ENCODE assay signal across 33 cellular contexts in the genomic region with DNA sequence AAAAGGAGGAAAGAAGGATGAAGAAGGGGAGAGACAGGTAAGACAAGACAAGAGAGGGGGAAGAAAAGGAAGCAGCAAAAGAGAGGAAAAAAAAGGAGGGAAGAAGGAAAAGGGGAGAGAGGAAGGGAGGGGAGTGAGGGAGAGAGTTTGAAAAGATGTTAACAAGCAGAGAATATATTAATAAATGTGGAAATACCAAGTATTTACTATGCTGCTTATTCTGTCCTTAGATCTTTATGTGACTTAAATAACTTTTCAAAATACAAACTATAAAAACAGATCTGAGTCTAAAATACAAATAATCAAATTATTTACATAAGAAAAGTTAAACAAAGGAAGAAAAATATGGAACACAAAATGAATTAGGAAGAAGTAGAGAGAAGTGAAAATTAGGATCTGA. TPM values are rescaled to one million over a fixed set of nuclear protein-coding genes. Genes with fewer than 3 reads are reported as not detected.
DNase-seq lines count a peak whose midpoint lies in the region; ATAC-seq lines count a peak whose summit lies in the region.
"Had no signal": no experiment of that assay in that cellular context is flagged by ENCODE, and none has a peak within 500 bp of the region (broad histone marks: within the 10 kb centered on the region; RNA-seq: fewer than 3 reads in every experiment).

No MANE protein-coding gene starts in this region.

- ATAC-seq in stimulated activated naive CD8-positive, alpha-beta T cell treated with anti-CD3 and anti-CD28 coated beads, Interleukin-15, Interleukin-2, amounts not matched to agents 100 U/mL and 50 U/mL, for 24 hours, result no peak
- ATAC-seq: heart left ventricle, left ventricle myocardium superior, SK-N-SH treated with all-trans-retinoic acid at 6 μM for 48 hours had no signal

- H3K9me2 ChIP-seq in GM23248 (ENCODE audit: insufficient read depth), result no peaks in the 10 kb centered on the region

- peaks cover 17% of the 10 kb centered on the region for H3K4me1 Mint-ChIP-seq in stimulated activated naive CD8-positive, alpha-beta T cell treated with anti-CD3 and anti-CD28 coated beads, Interleukin-15, Interleukin-2, amounts not matched to agents 100 ng/mL and 50 ng/mL, for 24 hours (ENCODE audit: low read depth)
- peaks cover 9 to 19% of the 10 kb centered on the region in 2 donors for H3K4me1 Mint-ChIP-seq in immature natural killer cell

- H3K27me3 ChIP-seq in GM23248 (replicated peaks; ENCODE audit: insufficient read depth), result no peaks in the 10 kb centered on the region
- H3K27me3 ChIP-seq: adrenal gland, esophagus muscularis mucosa, heart left ventricle had no signal

- no peaks in the 10 kb centered on the region for H3K27me3 Mint-ChIP-seq in stimulated activated naive CD8-positive, alpha-beta T cell treated with anti-CD3 and anti-CD28 coated beads, Interleukin-15, Interleukin-2, amounts not matched to agents 100 ng/mL and 50 ng/mL, for 24 hours
- peaks cover 0 to 2% (median 0%) of the 10 kb centered on the region in 3 donors for H3K27me3 Mint-ChIP-seq in immature natural killer cell (ENCODE audit: low read depth in 3 of 3)
- H3K27me3 Mint-ChIP-seq: activated CD4-positive, alpha-beta memory T cell treated with anti-CD3 and anti-CD28 coated beads, Interleukin-2, amount 10 ng/mL, durations not matched to agents 7 days and 5 days; dendritic cell treated with granulocyte-macrophage colony-stimulating factor and Interleukin-4, amounts not matched to agents 40 ng/mL and 50 ng/mL, for 4 days had no signal

- H3K27ac Mint-ChIP-seq in stimulated activated naive CD8-positive, alpha-beta T cell treated with anti-CD3 and anti-CD28 coated beads, Interleukin-15, Interleukin-2, amounts not matched to agents 100 ng/mL and 50 ng/mL, for 24 hours, result peak overlapping the region; percentile 24
- H3K27ac Mint-ChIP-seq in immature natural killer cell, result peak overlapping the region in 5 of 6 donors; percentile 30 to 83 (median 70)
- H3K27ac Mint-ChIP-seq: activated CD4-positive, alpha-beta memory T cell treated with anti-CD3 and anti-CD28 coated beads, Interleukin-2, amount 10 ng/mL, durations not matched to agents 7 days and 5 days; dendritic cell treated with granulocyte-macrophage colony-stimulating factor and Interleukin-4, amounts not matched to agents 40 ng/mL and 50 ng/mL, for 4 days had no signal

- no peaks in the 10 kb centered on the region for H3K4me1 ChIP-seq in GM23248 (ENCODE audit: insufficient read depth)
- H3K4me1 ChIP-seq: adrenal gland had no signal

- H3K36me3 ChIP-seq in SK-N-MC (ENCODE audit: insufficient read depth, low read length) (peaks cover 77% of the 10 kb centered on the region), GM23248 (ENCODE audit: low read depth) (peaks cover 53% of the 10 kb centered on the region)

- H3K9me3 Mint-ChIP-seq in stimulated activated naive CD8-positive, alpha-beta T cell treated with anti-CD3 and anti-CD28 coated beads, Interleukin-15, Interleukin-2, amounts not matched to agents 100 ng/mL and 50 ng/mL, for 24 hours, result no peaks in the 10 kb centered on the region
- H3K9me3 Mint-ChIP-seq in immature natural killer cell, result no peaks in the 10 kb centered on the region
- H3K9me3 Mint-ChIP-seq: activated CD4-positive, alpha-beta memory T cell treated with anti-CD3 and anti-CD28 coated beads, Interleukin-2, amount 10 ng/mL, durations not matched to agents 7 days and 5 days; dendritic cell treated with granulocyte-macrophage colony-stimulating factor and Interleukin-4, amounts not matched to agents 40 ng/mL and 50 ng/mL, for 4 days had no signal

- no peak overlapping the region for H3K4me2 ChIP-seq in GM23248 (ENCODE audit: unreplicated experiment)
- H3K4me2 ChIP-seq: PC-9 had no signal

- H3F3A ChIP-seq in GM23248 (ENCODE audit: insufficient read depth), result peaks cover 12% of the 10 kb centered on the region

- H3K9ac ChIP-seq in SK-N-MC (ENCODE audit: insufficient read length), result no peak overlapping the region
- H3K9ac ChIP-seq in GM23248, result no peak overlapping the region

- H3K79me2 ChIP-seq in GM23248 (ENCODE audit: insufficient read depth), result peaks cover 72% of the 10 kb centered on the region

- no peaks in the 10 kb centered on the region for H4K20me1 ChIP-seq in GM23248 (ENCODE audit: insufficient read depth)

- peak overlapping the region; percentile 50; the same call in 1 of the 2 replicates for H3K27ac ChIP-seq in SK-N-MC
- H3K27ac ChIP-seq in GM23248, result no peak overlapping the region
- H3K27ac ChIP-seq: adrenal gland, esophagus muscularis mucosa, heart left ventricle, PC-9 had no signal

- H2AFZ ChIP-seq in GM23248, result no peak overlapping the region
- H2AFZ ChIP-seq: PC-9 had no signal

- peaks cover 66% of the 10 kb centered on the region for H3K36me3 Mint-ChIP-seq in stimulated activated naive CD8-positive, alpha-beta T cell treated with anti-CD3 and anti-CD28 coated beads, Interleukin-15, Interleukin-2, amounts not matched to agents 100 ng/mL and 50 ng/mL, for 24 hours (ENCODE audit: low read depth)
- peaks cover 12 to 23% (median 20%) of the 10 kb centered on the region in 3 donors for H3K36me3 Mint-ChIP-seq in immature natural killer cell

- no peaks in the 10 kb centered on the region for H3K9me3 ChIP-seq in SK-N-MC (ENCODE audit: low read depth, low read length)
- no peaks in the 10 kb centered on the region for H3K9me3 ChIP-seq in GM23248 (ENCODE audit: low read depth)
- H3K9me3 ChIP-seq: adrenal gland, esophagus muscularis mucosa, heart left ventricle had no signal

- in situ Hi-C loops in GM23248 (cut with MboI), result no loop called here

- no peak for DNase-seq in stimulated activated naive CD8-positive, alpha-beta T cell treated with anti-CD3 and anti-CD28 coated beads, Interleukin-15, Interleukin-2, amounts not matched to agents 100 U/mL and 50 U/mL, for 24 hours
- no peak for DNase-seq in SK-N-MC (ENCODE audit: low read depth, low spot score)
- DNase-seq in immature natural killer cell, result no peak
- no peak for DNase-seq in SIG-M5 (lab: John Stamatoyannopoulos, UW)
- no peak for DNase-seq in NCI-H2171 (lab: John Stamatoyannopoulos, UW)
- no peak for DNase-seq in GM23248
- DNase-seq: activated CD4-positive, alpha-beta memory T cell treated with anti-CD3 and anti-CD28 coated beads, Interleukin-2, amount 10 ng/mL, durations not matched to agents 7 days and 5 days; activated CD4-positive, CD25-positive, alpha-beta regulatory T cell treated with anti-CD3 and anti-CD28 coated beads, Interleukin-2, amount 50 U/mL, for 72 hours; activated gamma-delta T cell; activated T-cell treated with anti-CD3 and anti-CD28 coated beads for 4 hours; adrenal gland; C1 segment of cervical spinal cord; central memory CD4-positive, alpha-beta T cell; foreskin fibroblast; H7; heart left ventricle; Kasumi-1; left ventricle myocardium superior; MV-4-11; NCI-H1436 treated with DMSO at 0.1 percent for 48 hours; NCI-H2081 treated with DMSO at 0.1 percent for 48 hours; NCI-H226; NCI-H526 treated with DMSO at 0.1 percent for 48 hours; occipital lobe; PC-9; stimulated activated CD4-positive, alpha-beta T cell treated with anti-CD3 and anti-CD28 coated beads, Interleukin-15, amount 100 ng/mL, for 24 hours; stimulated activated CD4-positive, alpha-beta T cell treated with anti-CD3 and anti-CD28 coated beads, Interleukin-4, amount 100 ng/mL, for 4 hours; substantia nigra; trophoblast cell had no signal

- H3K4me3 ChIP-seq in SK-N-MC (no peak overlapping the region), GM23248 (no peak overlapping the region)
- H3K4me3 ChIP-seq: adrenal gland, esophagus muscularis mucosa, heart left ventricle, PC-9 had no signal

- no peak overlapping the region for H3K4me3 Mint-ChIP-seq in stimulated activated naive CD8-positive, alpha-beta T cell treated with anti-CD3 and anti-CD28 coated beads, Interleukin-15, Interleukin-2, amounts not matched to agents 100 ng/mL and 50 ng/mL, for 24 hours
- peak overlapping the region in 1 of 5 donors; percentile 11 for H3K4me3 Mint-ChIP-seq in immature natural killer cell
- H3K4me3 Mint-ChIP-seq: activated CD4-positive, alpha-beta memory T cell treated with anti-CD3 and anti-CD28 coated beads, Interleukin-2, amount 10 ng/mL, durations not matched to agents 7 days and 5 days; dendritic cell treated with granulocyte-macrophage colony-stimulating factor and Interleukin-4, amounts not matched to agents 40 ng/mL and 50 ng/mL, for 4 days had no signal

RNA-seq across cellular contexts. Expression of a gene that starts 18.4 kb away (rescaled TPM):
- polyA plus RNA-seq in immature natural killer cell, result 1 to 10 TPM; 4.9 to 6.7 (median 4.9) TPM
- total RNA-seq in GM23248 (2014; rRNA removed; shearing (Covaris generic)), result 22.8 and 29.8 TPM in 2 replicates
- polyA plus RNA-seq in GM23248 (2016; fragmentation: Nextera tagmentation; extraction: Ambion mirVana), result 3.6 and 4.9 TPM in 2 replicates
